Comparison of ENCODE assay signal across 27 cellular contexts in the genomic region with DNA sequence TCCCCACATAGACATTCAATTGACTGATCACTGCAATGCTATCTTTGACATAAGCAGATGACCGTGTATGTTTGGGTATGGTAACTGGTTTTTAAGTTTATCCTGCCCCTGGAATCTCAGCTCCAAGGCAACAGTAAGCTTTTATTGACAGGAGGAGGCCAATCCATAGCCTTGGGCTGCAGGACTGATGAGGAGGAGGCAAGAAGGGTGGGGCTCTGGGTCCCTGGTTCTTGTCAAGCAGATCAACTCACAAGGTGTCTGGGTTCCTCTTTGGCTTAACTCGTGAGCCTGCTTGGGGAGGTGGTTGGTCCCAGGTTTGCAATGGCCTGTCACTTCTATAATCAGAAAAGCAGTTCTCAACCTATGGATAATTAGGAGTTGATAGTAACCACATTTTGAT.
"Had no signal": no experiment of that assay in that cellular context is flagged by ENCODE, and none has a peak within 500 bp of the region (broad histone marks: within the 10 kb centered on the region; RNA-seq: fewer than 3 reads in every experiment).

No MANE protein-coding gene starts in this region.

- H3K36me3 ChIP-seq: suprapubic skin, thoracic aorta, thyroid gland, tibial artery, transverse colon, upper lobe of left lung, upper lobe of right lung, uterus, vagina had no signal

- DNase-seq: stimulated activated CD4-positive, alpha-beta T cell treated with anti-CD3 and anti-CD28 coated beads, Interleukin-2, amount 100 ng/mL, for 24 hours; stimulated activated CD4-positive, alpha-beta T cell treated with anti-CD3 and anti-CD28 coated beads, Interleukin-2, amount 100 ng/mL, for 48 hours; stimulated activated CD4-positive, alpha-beta T cell treated with anti-CD3 and anti-CD28 coated beads, Interleukin-4, amount 100 ng/mL, for 1 hour; stimulated activated CD4-positive, alpha-beta T cell treated with anti-CD3 and anti-CD28 coated beads, Interleukin-4, amount 100 ng/mL, for 24 hours; stimulated activated CD4-positive, alpha-beta T cell treated with anti-CD3 and anti-CD28 coated beads, Interleukin-4, amount 100 ng/mL, for 4 hours; stimulated activated CD8-positive, alpha-beta memory T cell treated with anti-CD3 and anti-CD28 coated beads, Interleukin-4, amount 100 ng/mL, for 48 hours; stimulated activated naive B cell treated with anti-CD40 and anti-IgM and Interleukin-4, amounts not matched to agents 10 μg/mL and 1 μg/mL and 100 μg/mL, for 72 hours; stimulated activated naive CD4-positive, alpha-beta T cell; stimulated activated naive CD4-positive, alpha-beta T cell treated with Interleukin-2 at 50 U/mL for 16 hours; stimulated activated naive CD8-positive, alpha-beta T cell treated with anti-CD3 and anti-CD28 coated beads, Interleukin-15, amount 100 ng/mL, for 72 hours; stimulated activated naive CD8-positive, alpha-beta T cell treated with anti-CD3 and anti-CD28 coated beads, Interleukin-15, Interleukin-2, amounts not matched to agents 100 U/mL and 50 U/mL, for 24 hours; stomach; substantia nigra; testis; thyroid gland; tibial artery; transverse colon; upper lobe of right lung; uterus had no signal

- ATAC-seq: stimulated activated effector memory CD8-positive, alpha-beta T cell treated with anti-CD3 and anti-CD28 coated beads, Interleukin-12 subunit alpha, Interleukin-12 subunit beta, amount 100 ng/mL, for 72 hours; stimulated activated memory B cell treated with anti-CD40 and anti-IgM and Interleukin-4, amounts not matched to agents 10 μg/mL and 1 μg/mL and 100 μg/mL, for 72 hours; stimulated activated naive B cell treated with anti-CD40 and anti-IgM and Interleukin-4, amounts not matched to agents 10 μg/mL and 1 μg/mL and 100 μg/mL, for 72 hours; stimulated activated naive CD8-positive, alpha-beta T cell treated with anti-CD3 and anti-CD28 coated beads, Interleukin-15, amount 100 ng/mL, for 72 hours; stimulated activated naive CD8-positive, alpha-beta T cell treated with anti-CD3 and anti-CD28 coated beads, Interleukin-15, Interleukin-2, amounts not matched to agents 100 U/mL and 50 U/mL, for 24 hours; upper lobe of right lung had no signal

- H3K27ac ChIP-seq: stomach, suprapubic skin, testis, thoracic aorta, thyroid gland, tibial artery, tibial nerve, transverse colon, upper lobe of left lung, upper lobe of right lung, uterus, vagina had no signal

- H3K9me3 ChIP-seq: stomach, suprapubic skin, testis, thoracic aorta, thyroid gland, tibial artery, tibial nerve, transverse colon, upper lobe of left lung, upper lobe of right lung, uterus, vagina had no signal

- H3K4me1 Mint-ChIP-seq: stimulated activated effector memory CD8-positive, alpha-beta T cell treated with anti-CD3 and anti-CD28 coated beads, Interleukin-12 subunit alpha, Interleukin-12 subunit beta, amount 100 ng/mL, for 72 hours; stimulated activated memory B cell treated with anti-CD40 and anti-IgM and Interleukin-4, amounts not matched to agents 10 μg/mL and 1 μg/mL and 100 μg/mL, for 72 hours; stimulated activated naive B cell treated with anti-CD40 and anti-IgM and Interleukin-4, amounts not matched to agents 10 μg/mL and 1 μg/mL and 100 μg/mL, for 72 hours; stimulated activated naive CD8-positive, alpha-beta T cell treated with anti-CD3 and anti-CD28 coated beads, Interleukin-15, amount 100 ng/mL, for 72 hours had no signal

- H3K27me3 ChIP-seq: stomach, suprapubic skin, testis, thyroid gland, tibial artery, tibial nerve, transverse colon, upper lobe of left lung, upper lobe of right lung, uterus, vagina had no signal

- H3K4me3 ChIP-seq: stomach, suprapubic skin, testis, thoracic aorta, thyroid gland, tibial artery, tibial nerve, transverse colon, upper lobe of left lung, upper lobe of right lung, uterus, vagina had no signal

- H3K27ac Mint-ChIP-seq: stimulated activated effector memory CD8-positive, alpha-beta T cell treated with anti-CD3 and anti-CD28 coated beads, Interleukin-12 subunit alpha, Interleukin-12 subunit beta, amount 100 ng/mL, for 72 hours; stimulated activated memory B cell treated with anti-CD40 and anti-IgM and Interleukin-4, amounts not matched to agents 10 μg/mL and 1 μg/mL and 100 μg/mL, for 72 hours; stimulated activated naive B cell treated with anti-CD40 and anti-IgM and Interleukin-4, amounts not matched to agents 10 μg/mL and 1 μg/mL and 100 μg/mL, for 72 hours; stimulated activated naive CD8-positive, alpha-beta T cell treated with anti-CD3 and anti-CD28 coated beads, Interleukin-15, Interleukin-2, amounts not matched to agents 100 ng/mL and 50 ng/mL, for 24 hours had no signal

- H3K4me3 Mint-ChIP-seq: stimulated activated effector memory CD8-positive, alpha-beta T cell treated with anti-CD3 and anti-CD28 coated beads, Interleukin-12 subunit alpha, Interleukin-12 subunit beta, amount 100 ng/mL, for 72 hours; stimulated activated memory B cell treated with anti-CD40 and anti-IgM and Interleukin-4, amounts not matched to agents 10 μg/mL and 1 μg/mL and 100 μg/mL, for 72 hours; stimulated activated naive B cell treated with anti-CD40 and anti-IgM and Interleukin-4, amounts not matched to agents 10 μg/mL and 1 μg/mL and 100 μg/mL, for 72 hours; stimulated activated naive CD8-positive, alpha-beta T cell treated with anti-CD3 and anti-CD28 coated beads, Interleukin-15, amount 100 ng/mL, for 72 hours; stimulated activated naive CD8-positive, alpha-beta T cell treated with anti-CD3 and anti-CD28 coated beads, Interleukin-15, Interleukin-2, amounts not matched to agents 100 ng/mL and 50 ng/mL, for 24 hours had no signal

- H3K36me3 Mint-ChIP-seq: stimulated activated effector memory CD8-positive, alpha-beta T cell treated with anti-CD3 and anti-CD28 coated beads, Interleukin-12 subunit alpha, Interleukin-12 subunit beta, amount 100 ng/mL, for 72 hours had no signal

- H3K9me3 Mint-ChIP-seq: stimulated activated effector memory CD8-positive, alpha-beta T cell treated with anti-CD3 and anti-CD28 coated beads, Interleukin-12 subunit alpha, Interleukin-12 subunit beta, amount 100 ng/mL, for 72 hours; stimulated activated naive CD8-positive, alpha-beta T cell treated with anti-CD3 and anti-CD28 coated beads, Interleukin-15, Interleukin-2, amounts not matched to agents 100 ng/mL and 50 ng/mL, for 24 hours had no signal

- H3K27me3 Mint-ChIP-seq: stimulated activated memory B cell treated with anti-CD40 and anti-IgM and Interleukin-4, amounts not matched to agents 10 μg/mL and 1 μg/mL and 100 μg/mL, for 72 hours; stimulated activated naive B cell treated with anti-CD40 and anti-IgM and Interleukin-4, amounts not matched to agents 10 μg/mL and 1 μg/mL and 100 μg/mL, for 72 hours; stimulated activated naive CD8-positive, alpha-beta T cell treated with anti-CD3 and anti-CD28 coated beads, Interleukin-15, amount 100 ng/mL, for 72 hours; stimulated activated naive CD8-positive, alpha-beta T cell treated with anti-CD3 and anti-CD28 coated beads, Interleukin-15, Interleukin-2, amounts not matched to agents 100 ng/mL and 50 ng/mL, for 24 hours had no signal

- H3K4me1 ChIP-seq: stomach, suprapubic skin, testis, thyroid gland, tibial artery, tibial nerve, transverse colon, upper lobe of left lung, upper lobe of right lung, uterus, vagina had no signal
